In genomic region chr2:101251844-101252407, GRCh38 we compare ENCODE assay signal across 8 cellular contexts. TPM values are rescaled to one million over a fixed set of nuclear protein-coding genes. Genes with fewer than 3 reads are reported as not detected.
DNase-seq lines count a peak whose midpoint lies in the region; ATAC-seq and TF ChIP-seq lines count a peak whose summit lies in the region.

No MANE protein-coding gene starts in this region.

- peak; percentile 46 for ATAC-seq in GM18505 (IDR thresholded peaks at IDR 0.05; ENCODE audit: unreplicated experiment)

- no peak overlapping the region for H3K9ac ChIP-seq in neural progenitor cell

- H3K4me2 ChIP-seq in neural progenitor cell: peak overlapping the region; percentile 78

- H3K9me3 Mint-ChIP-seq in neural progenitor cell: peaks cover 3% of the 10 kb centered on the region

- peak overlapping the region; percentile 97 for H3K4me3 Mint-ChIP-seq in neural progenitor cell

- no peak for TF ChIP-seq POLR2A in GM18505 (IDR thresholded peaks at IDR 0.05; ENCODE audit: borderline replicate concordance, extremely low read depth, insufficient read depth, insufficient read length)
- no peak for TF ChIP-seq POLR2A in esophagus squamous epithelium (IDR thresholded peaks at IDR 0.05)

- H3K4me1 ChIP-seq in esophagus squamous epithelium (peaks cover 20 to 48% (median 35%) of the 10 kb centered on the region in 3 donors), neural progenitor cell (peaks cover 17% of the 10 kb centered on the region)

- peaks cover 17% of the 10 kb centered on the region for H4K20me1 ChIP-seq in neural progenitor cell (ENCODE audit: low read depth)

- no peaks in the 10 kb centered on the region for H3K36me3 ChIP-seq in esophagus squamous epithelium
- no peaks in the 10 kb centered on the region for H3K36me3 ChIP-seq in neural progenitor cell

- H3K4me3 ChIP-seq in HFF-Myc (replicated peaks; ENCODE audit: low read depth, low read length) (peak overlapping the region; percentile 99), WI38 (ENCODE audit: low read depth, low read length) (peak overlapping the region; percentile 95), esophagus squamous epithelium (peak overlapping the region; percentile 91 to 99 (median 98)), neural progenitor cell (peak overlapping the region; percentile 91)

- peaks cover 7% of the 10 kb centered on the region for H3K36me3 Mint-ChIP-seq in neural progenitor cell

- H3K27ac Mint-ChIP-seq in neural progenitor cell: peak overlapping the region; percentile 82

- WGBS in esophagus squamous epithelium, 2 donors: 21 to 24% methylated on average over 16 of the region's 16 CpGs

- H3K27ac ChIP-seq in esophagus squamous epithelium (peak overlapping the region; percentile 93 to 99 (median 98)), neural progenitor cell (no peak overlapping the region)

- no peak for DNase-seq in HFF-Myc (ENCODE audit: extremely low read depth, low read depth)
- peak; percentile 51 for DNase-seq in NAMALWA (ENCODE audit: low spot score)
- no peak for DNase-seq in esophagus squamous epithelium (lab: John Stamatoyannopoulos, UW)
- peak; percentile 42 for DNase-seq in neural progenitor cell (ENCODE audit: low spot score)
- no peak for DNase-seq in NK-92 treated with Interleukin-12 subunit alpha and Interleukin-12 subunit beta, amount 100 ng/mL, for 24 hours (lab: John Stamatoyannopoulos, UW)
- no peak for DNase-seq in NCI-H226

- TF ChIP-seq CTCF in HFF-Myc (IDR thresholded peaks at IDR 0.05; ENCODE audit: low read depth, low read length, missing control alignments) (peak; percentile 20), WI38 (IDR thresholded peaks at IDR 0.05; ENCODE audit: low read depth, low read length) (no peak), esophagus squamous epithelium (IDR thresholded peaks at IDR 0.05) (peak in 5 of 6 experiments; percentile 37 to 76 (median 53)), neural progenitor cell (IDR thresholded peaks at IDR 0.05) (peak; percentile 39)

- peaks cover 5% of the 10 kb centered on the region for H3K27me3 Mint-ChIP-seq in neural progenitor cell (ENCODE audit: insufficient read depth, low read depth)

- H3K27me3 ChIP-seq in esophagus squamous epithelium (no peaks in the 10 kb centered on the region), neural progenitor cell (no peaks in the 10 kb centered on the region)

- H3F3A ChIP-seq in neural progenitor cell (ENCODE audit: low read depth): peaks cover 13% of the 10 kb centered on the region

- peaks cover 37% of the 10 kb centered on the region for H3K79me2 ChIP-seq in neural progenitor cell (ENCODE audit: low read depth)

- H3K4me1 Mint-ChIP-seq in neural progenitor cell: peaks cover 25% of the 10 kb centered on the region

- H3K9me3 ChIP-seq in esophagus squamous epithelium: no peaks in the 10 kb centered on the region
- H3K9me3 ChIP-seq in neural progenitor cell (ENCODE audit: low read depth): no peaks in the 10 kb centered on the region

- H2AFZ ChIP-seq in neural progenitor cell (replicated peaks): peak overlapping the region; percentile 94

- intact Hi-C loops in esophagus squamous epithelium (cut with DNase I): loop anchor here (10.0 kb wide), 1 partner anchor 53 kb away; the partner anchor contains the start of gene RNF149

RNA-seq across cellular contexts. Expression of gene CNOT11, which starts 0.8 kb away (rescaled TPM):
- total RNA-seq in esophagus squamous epithelium (10 to 100 TPM; 28.0 to 53.2 (median 41.8) TPM), neural progenitor cell (ENCODE audit: low replicate concordance) (38.0 and 39.0 TPM in 2 replicates)

RNA-seq across cellular contexts. Expression of gene RNF149, which starts 56.6 kb away (rescaled TPM):
- 100 to 1,000 TPM in 3 of 4 donors, 10 to 100 TPM in 1; 80.3 to 117 (median 110) TPM for total RNA-seq in esophagus squamous epithelium
- 28.1 and 35.0 TPM in 2 replicates for total RNA-seq in neural progenitor cell (ENCODE audit: low replicate concordance)

Comparison
In these comparisons a context has a peak if more than half of its experiments do, and no peak if none do; other contexts are left out.
1. DNase-seq: peak in NAMALWA (single experiment) and neural progenitor cell (single experiment); none in HFF-Myc (single experiment), esophagus squamous epithelium (single experiment), NK-92 treated with Interleukin-12 subunit alpha and Interleukin-12 subunit beta, amount 100 ng/mL, for 24 hours (single experiment) and NCI-H226 (single experiment).
2. Peak in every context shown above with its lines, with median percentiles within 50 percentile points of each other: H3K4me3 ChIP-seq.